11 cellular contexts compared by ENCODE assay signal in genomic region chr7:17131983-17132655, GRCh38.
DNase-seq lines count a peak whose midpoint lies in the region; ATAC-seq, FAIRE-seq and TF ChIP-seq lines count a peak whose summit lies in the region.
"Had no signal": no experiment of that assay in that cellular context is flagged by ENCODE, and none has a peak within 500 bp of the region (broad histone marks: within the 10 kb centered on the region; RNA-seq: fewer than 3 reads in every experiment).

No MANE protein-coding gene starts in this region.

- dilution Hi-C loops in endothelial cell of umbilical vein (cut with MboI; ENCODE audit: extremely low pct_ligation_motif_present, low sequenced_read_pairs), result no loop called here

- no peak for TF ChIP-seq CTCF in endothelial cell of umbilical vein (IDR thresholded peaks at IDR 0.05; ENCODE audit: extremely low read depth in 1 of 2, insufficient read depth in 1 of 2, low read depth in 1 of 2, low read length in 2 of 2)

- FAIRE-seq in endothelial cell of umbilical vein (lab: Jason Lieb, UNC) (peak; percentile 28), frontal cortex (lab: Jason Lieb, UNC) (no peak)

- no peaks in the 10 kb centered on the region for H3K79me2 ChIP-seq in endothelial cell of umbilical vein (ENCODE audit: control insufficient read depth, insufficient read depth, low read length)

- no TSS peak for BruUV-seq in endothelial cell of umbilical vein (replicated peaks; lab: Mats Ljungman, UMichigan)

- DNase-seq in endothelial cell of umbilical vein (ENCODE audit: low read depth, low spot score), result no peak
- no peak for DNase-seq in hepatic stellate cell (ENCODE audit: low spot score)
- DNase-seq in activated CD4-positive, alpha-beta T cell treated with anti-CD3 and anti-CD28 coated beads, Interleukin-2, amount 50 U/mL, for 1 hour, result no peak
- no peak for DNase-seq in frontal cortex (ENCODE audit: low spot score in 2 of 2)
- DNase-seq in G401 (ENCODE audit: low spot score), result no peak
- DNase-seq: activated CD4-positive, alpha-beta T cell treated with anti-CD3 and anti-CD28 coated beads, Interleukin-2, amount 50 U/mL, for 4 hours; IMR-90 had no signal

- H3K9me1 ChIP-seq in endothelial cell of umbilical vein (replicated peaks; ENCODE audit: control insufficient read depth, extremely low read depth, insufficient read depth, low read length), result no peaks in the 10 kb centered on the region

- no peak overlapping the region for H3K4me2 ChIP-seq in endothelial cell of umbilical vein (ENCODE audit: insufficient read depth, low read length)

- no peaks in the 10 kb centered on the region for H3K4me1 ChIP-seq in endothelial cell of umbilical vein (ENCODE audit: control insufficient read depth, extremely low read depth, insufficient read depth, low read length)
- H3K4me1 ChIP-seq: SJSA1 had no signal

- no peak overlapping the region for H3K9ac ChIP-seq in endothelial cell of umbilical vein (replicated peaks; ENCODE audit: extremely low read depth, insufficient read depth, low read length)

- no peaks in the 10 kb centered on the region for H3K9me3 ChIP-seq in endothelial cell of umbilical vein (replicated peaks; ENCODE audit: control insufficient read depth, insufficient read depth, low read length)
- H3K9me3 ChIP-seq: SJSA1 had no signal

- H3K27me3 ChIP-seq in endothelial cell of umbilical vein (ENCODE audit: control insufficient read depth in 2 of 2, insufficient read depth in 2 of 2, low read length in 2 of 2), result no peaks in the 10 kb centered on the region
- H3K27me3 ChIP-seq: SJSA1 had no signal

- H3K4me3 ChIP-seq in endothelial cell of umbilical vein (replicated peaks in 1 of 3; ENCODE audit: insufficient read depth in 1 of 3, low read depth in 1 of 3, low read length in 3 of 3), result no peak overlapping the region
- H3K4me3 ChIP-seq: SJSA1 had no signal

- H3K27ac ChIP-seq in endothelial cell of umbilical vein (ENCODE audit: insufficient read depth, low read depth, low read length), result no peak overlapping the region
- H3K27ac ChIP-seq: SJSA1 had no signal

- CTCF ChIA-PET in endothelial cell of umbilical vein (lab: Charles Lee), result no interaction called here

- intact Hi-C loops in endothelial cell of umbilical vein (cut with micrococcal nuclease), result no loop called here

- peak; percentile 34 for ATAC-seq in GM18505 (IDR thresholded peaks at IDR 0.05; ENCODE audit: unreplicated experiment)
- peak; percentile 59 for ATAC-seq in GM19468 (IDR thresholded peaks at IDR 0.05; ENCODE audit: extremely low read depth, unreplicated experiment)
- ATAC-seq in HG03064 (IDR thresholded peaks at IDR 0.05; ENCODE audit: low read depth, unreplicated experiment), result peak; percentile 54

- H3K36me3 ChIP-seq in endothelial cell of umbilical vein (ENCODE audit: control insufficient read depth in 2 of 2, extremely low read depth in 1 of 2, insufficient read depth in 2 of 2, low read length in 2 of 2), result no peaks in the 10 kb centered on the region
- H3K36me3 ChIP-seq: SJSA1 had no signal

- TF ChIP-seq POLR2A in GM18505 (IDR thresholded peaks at IDR 0.05; ENCODE audit: borderline replicate concordance, extremely low read depth, insufficient read depth, insufficient read length), result no peak
- TF ChIP-seq POLR2A in endothelial cell of umbilical vein (IDR thresholded peaks at IDR 0.05; ENCODE audit: low read depth, low read length), result no peak

- POLR2A ChIA-PET in endothelial cell of umbilical vein (lab: Charles Lee), result no interaction called here

- in situ Hi-C loops in G401 (cut with HindIII; ENCODE audit: low sequenced_read_pairs), result no loop called here

- no peak overlapping the region for H2AFZ ChIP-seq in endothelial cell of umbilical vein (ENCODE audit: low read depth, low read length)

- no peaks in the 10 kb centered on the region for H4K20me1 ChIP-seq in endothelial cell of umbilical vein (replicated peaks; ENCODE audit: control insufficient read depth, extremely low read depth, insufficient read depth, low read length)

TF ChIP-seq in endothelial cell of umbilical vein, 7 proteins besides CTCF, POLR2A, EP300 and RAD21:
- TF ChIP-seq EZH2 (IDR thresholded peaks at IDR 0.05; ENCODE audit: borderline replicate concordance, low read depth, low read length, severe bottlenecking) (no peak), MYC (IDR thresholded peaks at IDR 0.05; ENCODE audit: low read depth, low read length) (no peak), JUN (IDR thresholded peaks at IDR 0.05; ENCODE audit: borderline replicate concordance, insufficient read depth, insufficient read length, low read depth) (no peak), GATA2 (IDR thresholded peaks at IDR 0.05; ENCODE audit: insufficient read depth, insufficient read length, low read depth, low read length) (no peak), POLR2AphosphoS5 (IDR thresholded peaks at IDR 0.05; ENCODE audit: insufficient read depth, low read depth, low read length) (no peak)
- TF ChIP-seq, protein P1, sequence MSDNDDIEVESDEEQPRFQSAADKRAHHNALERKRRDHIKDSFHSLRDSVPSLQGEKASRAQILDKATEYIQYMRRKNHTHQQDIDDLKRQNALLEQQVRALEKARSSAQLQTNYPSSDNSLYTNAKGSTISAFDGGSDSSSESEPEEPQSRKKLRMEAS (IDR thresholded peaks at IDR 0.05; ENCODE audit: insufficient read depth, insufficient read length), result no peak
